ENCODE assay signal across 1 cellular context in the genomic region with DNA sequence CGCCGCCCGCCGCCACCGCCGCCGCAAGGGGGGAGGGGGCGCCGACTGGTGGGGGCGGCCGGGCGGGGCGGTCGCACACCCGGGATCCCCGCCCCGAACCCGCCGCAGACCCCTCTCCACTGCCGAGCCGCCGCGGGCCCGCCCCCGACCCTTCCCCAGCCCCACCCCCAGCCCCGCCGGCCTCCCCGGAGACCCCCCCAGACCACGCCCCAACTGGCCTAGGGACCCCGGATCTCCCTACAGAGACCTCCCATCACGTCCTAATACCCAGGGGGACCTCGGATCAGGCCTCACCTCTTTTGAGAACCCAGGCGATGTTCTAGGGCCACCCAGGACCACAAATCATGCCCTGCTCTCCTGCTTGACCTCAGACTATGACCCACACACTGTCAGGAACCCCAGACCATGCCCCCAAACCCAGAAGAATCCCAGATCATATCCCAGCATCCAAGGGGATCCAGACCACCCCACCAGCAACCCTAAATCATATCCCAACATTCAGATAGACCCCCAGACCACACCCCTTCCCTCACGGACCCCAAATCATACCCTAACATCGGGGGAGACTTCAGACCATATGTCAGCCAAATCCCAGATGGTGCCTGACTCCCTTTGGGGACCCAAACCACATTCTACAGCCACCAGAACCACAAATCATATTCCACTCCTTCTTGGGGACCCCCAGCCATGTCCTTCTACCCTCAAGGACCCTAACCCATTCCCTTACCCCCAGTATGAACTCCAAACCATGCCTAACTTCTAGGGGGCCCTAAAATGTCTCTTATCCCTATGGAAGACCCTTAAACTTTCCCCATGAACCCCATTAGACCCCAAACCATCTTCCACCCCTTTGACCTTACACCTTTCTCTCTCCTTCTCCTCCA.
TF ChIP-seq lines count a peak whose summit lies in the region.

No MANE protein-coding gene starts in this region.

TF ChIP-seq in endothelial cell of umbilical vein, 7 proteins besides CTCF, POLR2A, EP300 and RAD21:
- no peak for TF ChIP-seq POLR2AphosphoS5 (IDR thresholded peaks at IDR 0.05; ENCODE audit: insufficient read depth, low read depth, low read length)
- no peak for TF ChIP-seq FOS (IDR thresholded peaks at IDR 0.05; ENCODE audit: borderline replicate concordance, insufficient read depth, low read length)
- no peak for TF ChIP-seq EZH2 (IDR thresholded peaks at IDR 0.05; ENCODE audit: borderline replicate concordance, low read depth, low read length, severe bottlenecking)
- TF ChIP-seq, protein P1, sequence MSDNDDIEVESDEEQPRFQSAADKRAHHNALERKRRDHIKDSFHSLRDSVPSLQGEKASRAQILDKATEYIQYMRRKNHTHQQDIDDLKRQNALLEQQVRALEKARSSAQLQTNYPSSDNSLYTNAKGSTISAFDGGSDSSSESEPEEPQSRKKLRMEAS (IDR thresholded peaks at IDR 0.05; ENCODE audit: insufficient read depth, insufficient read length), result no peak
- TF ChIP-seq JUN (IDR thresholded peaks at IDR 0.05; ENCODE audit: borderline replicate concordance, insufficient read depth, insufficient read length, low read depth), result no peak
- TF ChIP-seq GATA2 (IDR thresholded peaks at IDR 0.05; ENCODE audit: insufficient read depth, insufficient read length, low read depth, low read length), result no peak
- TF ChIP-seq MYC (IDR thresholded peaks at IDR 0.05; ENCODE audit: low read depth, low read length), result no peak
